ENCODE assay signal across 15 cellular contexts in the genomic region with DNA sequence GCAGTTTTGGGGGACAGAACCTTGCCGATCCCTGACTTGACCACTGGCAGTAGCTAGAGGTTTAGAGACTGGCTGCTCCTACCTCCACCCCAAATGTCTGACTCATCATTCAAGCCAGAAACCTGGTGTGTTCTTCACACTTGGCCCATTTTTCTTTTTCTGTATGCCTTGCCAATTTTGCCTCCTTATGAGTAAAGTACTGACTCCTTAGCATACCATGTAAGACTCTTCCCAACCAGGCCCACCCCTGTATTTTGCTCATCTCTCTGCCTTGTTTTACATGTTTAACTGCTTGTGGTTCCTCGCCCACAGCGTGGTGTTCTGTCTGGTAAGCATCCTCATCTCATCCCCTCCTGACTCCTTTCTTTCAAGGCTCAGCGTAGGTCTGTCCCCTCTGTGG. TPM values are rescaled to one million over a fixed set of nuclear protein-coding genes. Genes with fewer than 3 reads are reported as not detected.
A peak's percentile ranks its signal among the peaks of the same experiment; 100 is the strongest.
DNase-seq lines count a peak whose midpoint lies in the region; ATAC-seq, FAIRE-seq and TF ChIP-seq lines count a peak whose summit lies in the region.
"Had no signal": no experiment of that assay in that cellular context is flagged by ENCODE, and none has a peak within 500 bp of the region (broad histone marks: within the 10 kb centered on the region; RNA-seq: fewer than 3 reads in every experiment).

No MANE protein-coding gene starts in this region.

- H3K9ac ChIP-seq in MM.1S (ENCODE audit: low read length), result no peak overlapping the region
- H3K9ac ChIP-seq: BLaER1 treated with 17β-estradiol and CSF1 and Interleukin-3, amounts not matched to agents 10 nM and 100 nM had no signal

- no peak for ATAC-seq in HG03520 (IDR thresholded peaks at IDR 0.05; ENCODE audit: unreplicated experiment)
- no peak for ATAC-seq in GM18907 (IDR thresholded peaks at IDR 0.05; ENCODE audit: unreplicated experiment)
- ATAC-seq: Right ventricle myocardium inferior had no signal

- H3K27ac Mint-ChIP-seq in glutamatergic neuron (ENCODE audit: unreplicated experiment), result peak overlapping the region; percentile 1

- H3K27me3 ChIP-seq in MM.1S (replicated peaks; ENCODE audit: insufficient read depth, low read length), result no peaks in the 10 kb centered on the region
- H3K27me3 ChIP-seq: BLaER1 treated with 17β-estradiol and CSF1 and Interleukin-3, amounts not matched to agents 10 nM and 100 nM; ovary had no signal

- no peaks in the 10 kb centered on the region for H4K20me1 ChIP-seq in MM.1S (ENCODE audit: insufficient read depth, low read length)

- FAIRE-seq in GM12891 (lab: Jason Lieb, UNC), result no peak

- no peaks in the 10 kb centered on the region for H3K9me3 ChIP-seq in MM.1S (replicated peaks; ENCODE audit: insufficient read depth, low read length)
- H3K9me3 ChIP-seq: BLaER1 treated with 17β-estradiol and CSF1 and Interleukin-3, amounts not matched to agents 10 nM and 100 nM; ovary had no signal

- H3K79me2 ChIP-seq in MM.1S (ENCODE audit: low read length), result no peaks in the 10 kb centered on the region

- no peaks in the 10 kb centered on the region for H3K4me1 ChIP-seq in MM.1S (ENCODE audit: low read length)
- H3K4me1 ChIP-seq: BLaER1 treated with 17β-estradiol and CSF1 and Interleukin-3, amounts not matched to agents 10 nM and 100 nM had no signal

- TF ChIP-seq CTCF in 22Rv1 (IDR thresholded peaks at IDR 0.05), result no peak
- TF ChIP-seq CTCF in glutamatergic neuron (IDR thresholded peaks at IDR 0.05; ENCODE audit: partially characterized antibody, unreplicated experiment), result no peak
- no peak for TF ChIP-seq CTCF in MM.1S (IDR thresholded peaks at IDR 0.05; ENCODE audit: low read length)

- H3K27ac ChIP-seq in 22Rv1 (peak overlapping the region; percentile 32), MM.1S (ENCODE audit: low read length) (no peak overlapping the region)
- H3K27ac ChIP-seq: BLaER1 treated with 17β-estradiol and CSF1 and Interleukin-3, amounts not matched to agents 10 nM and 100 nM; ovary had no signal

- H3K4me1 Mint-ChIP-seq in glutamatergic neuron (ENCODE audit: low read depth, unreplicated experiment), result no peaks in the 10 kb centered on the region

- H3K27me3 Mint-ChIP-seq in glutamatergic neuron (ENCODE audit: unreplicated experiment), result peaks cover 3% of the 10 kb centered on the region

- no peak overlapping the region for H3K4me3 ChIP-seq in MM.1S (ENCODE audit: low read length)
- H3K4me3 ChIP-seq: BLaER1 treated with 17β-estradiol and CSF1 and Interleukin-3, amounts not matched to agents 10 nM and 100 nM; ovary had no signal

- H3K9me2 ChIP-seq in MM.1S (replicated peaks; ENCODE audit: insufficient read depth, low read length), result no peaks in the 10 kb centered on the region

- H2AFZ ChIP-seq in MM.1S (ENCODE audit: low read length), result no peak overlapping the region

- H3K36me3 ChIP-seq in MM.1S (replicated peaks; ENCODE audit: insufficient read depth, low read length), result peaks cover 21% of the 10 kb centered on the region
- H3K36me3 ChIP-seq: ovary had no signal

- H3K36me3 Mint-ChIP-seq in glutamatergic neuron (ENCODE audit: unreplicated experiment), result peaks cover 9% of the 10 kb centered on the region

- peak; percentile 60; the same call in 1 of the 2 replicates for TF ChIP-seq POLR2A in GM12891 (IDR thresholded peaks at IDR 0.05; ENCODE audit: low read depth, low read length)

- DNase-seq in GM12891 (ENCODE audit: insufficient read length, low spot score) (no peak), amniotic epithelial cell (ENCODE audit: low read depth) (peak; percentile 12), glutamatergic neuron (no peak), SHP77 treated with DMSO at 0.1 percent for 48 hours (lab: John Stamatoyannopoulos, UW) (no peak), MM.1S (no peak)
- DNase-seq: activated effector memory CD4-positive, alpha-beta T cell treated with anti-CD3 and anti-CD28 coated beads, Interleukin-2, amount 50 U/mL, for 16 hours; effector CD4-positive, alpha-beta T cell; NCI-H1417; NCI-H69; ovary had no signal

- H3K4me2 ChIP-seq in MM.1S (ENCODE audit: low read depth, low read length), result no peak overlapping the region
- H3K4me2 ChIP-seq: BLaER1 treated with 17β-estradiol and CSF1 and Interleukin-3, amounts not matched to agents 10 nM and 100 nM had no signal

- 0 out of 2 replicates have a peak, but pooled peaks cover 3% of the 10 kb centered on the region for H3F3A ChIP-seq in MM.1S (ENCODE audit: insufficient read depth, low read length)

- no peak overlapping the region for H3K4me3 Mint-ChIP-seq in glutamatergic neuron (ENCODE audit: unreplicated experiment)

- peaks cover 9% of the 10 kb centered on the region for H3K9me3 Mint-ChIP-seq in glutamatergic neuron (ENCODE audit: unreplicated experiment)

TF ChIP-seq in GM12891, 5 proteins besides CTCF, POLR2A, EP300 and RAD21:
- TF ChIP-seq TAF1 (IDR thresholded peaks at IDR 0.05; ENCODE audit: low read depth, low read length), result no peak

RNA-seq across cellular contexts. Expression of a gene that starts 37.9 kb away (rescaled TPM):
- polyA plus RNA-seq in GM12891 (2012; ENCODE audit: low read depth, missing spikeins), result 111 TPM
- total RNA-seq in glutamatergic neuron (ENCODE audit: unreplicated experiment), result 74.5 TPM

RNA-seq across cellular contexts. Expression of a gene that starts 38.4 kb away (rescaled TPM):
- polyA plus RNA-seq in GM12891 (2012; ENCODE audit: low read depth, missing spikeins), result 43.3 TPM
- 168 TPM for total RNA-seq in glutamatergic neuron (ENCODE audit: unreplicated experiment)

RNA-seq across cellular contexts. Expression of a gene that starts 57.4 kb away (rescaled TPM):
- 331 TPM for polyA plus RNA-seq in GM12891 (2012; ENCODE audit: low read depth, missing spikeins)
- 96.4 TPM for total RNA-seq in glutamatergic neuron (ENCODE audit: unreplicated experiment)
